ENCODE assay signal across 12 cellular contexts in the genomic region with DNA sequence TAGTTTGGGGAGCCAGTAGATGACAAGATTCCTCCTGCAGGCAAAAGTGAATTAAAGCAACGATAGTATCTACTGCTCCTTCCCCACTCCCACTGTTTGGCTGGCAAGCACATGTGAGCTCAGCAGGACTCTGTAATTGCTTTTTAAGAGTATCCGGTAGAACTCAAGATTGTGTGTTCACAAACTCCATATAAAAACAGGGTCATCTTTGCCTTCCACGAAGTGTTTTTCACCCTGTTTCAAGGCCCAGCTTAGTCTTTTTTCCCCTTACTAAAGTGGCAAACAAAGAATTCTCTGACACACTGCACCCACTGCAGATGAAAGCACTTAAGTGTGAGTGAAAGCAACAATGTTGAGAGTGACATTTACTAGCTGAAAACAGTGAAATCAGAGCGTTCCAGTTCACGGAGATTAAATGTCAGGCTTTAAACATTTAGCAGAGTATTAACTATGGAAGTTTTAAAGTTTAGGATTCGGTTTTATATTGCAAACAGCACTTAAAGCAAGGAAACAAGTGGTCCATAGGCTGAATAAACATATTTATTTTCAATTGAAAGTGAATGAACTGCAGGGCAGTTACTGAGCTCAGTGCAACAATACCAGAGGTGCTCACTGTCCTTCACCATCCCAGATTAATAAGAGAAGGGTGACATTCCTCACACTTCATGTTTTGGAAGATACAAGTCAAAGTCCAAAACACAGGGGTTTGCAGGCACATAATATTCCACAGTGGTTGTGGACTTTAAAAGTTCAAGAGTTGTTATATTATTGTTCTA.
A peak's percentile ranks its signal among the peaks of the same experiment; 100 is the strongest.
DNase-seq lines count a peak whose midpoint lies in the region; ATAC-seq and TF ChIP-seq lines count a peak whose summit lies in the region.
"Had no signal": no experiment of that assay in that cellular context is flagged by ENCODE, and none has a peak within 500 bp of the region (broad histone marks: within the 10 kb centered on the region; RNA-seq: fewer than 3 reads in every experiment).

No MANE protein-coding gene starts in this region.

- H3K9me3 ChIP-seq in upper lobe of left lung = no peaks in the 10 kb centered on the region

- DNase-seq in NCI-H2081 (lab: John Stamatoyannopoulos, UW) (peak; percentile 8 to 40), NCI-H2081 treated with DMSO at 0.1 percent for 48 hours (lab: John Stamatoyannopoulos, UW) (no peak), choroid plexus epithelial cell (ENCODE audit: low read depth) (peak; percentile 78), medulla oblongata (ENCODE audit: extremely low spot score) (peak; percentile 40), upper lobe of left lung (no peak), SHP77 treated with DMSO at 0.1 percent for 48 hours (lab: John Stamatoyannopoulos, UW) (no peak), NOMO-1 treated with dmso at 0.1 percent for 144 hours (lab: John Stamatoyannopoulos, UW; ENCODE audit: unreplicated experiment) (no peak), NCI-H2196 treated with DMSO at 0.1 percent for 48 hours (lab: John Stamatoyannopoulos, UW; ENCODE audit: unreplicated experiment) (no peak)
- DNase-seq: activated T-cell treated with anti-CD3 and anti-CD28 coated beads, Interleukin-2, amount 50 U/mL, for 1 hour; endodermal cell; Karpas-422; SHP77 had no signal

- H3K4me3 ChIP-seq in choroid plexus epithelial cell (ENCODE audit: low read depth, low read length) (no peak overlapping the region), upper lobe of left lung (no peak overlapping the region)

- TF ChIP-seq CTCF in choroid plexus epithelial cell (conservative IDR thresholded peaks at IDR 0.05; ENCODE audit: low read depth, low read length) = no peak
- TF ChIP-seq CTCF in upper lobe of left lung (IDR thresholded peaks at IDR 0.05) = no peak

- no peak for TF ChIP-seq EP300 in upper lobe of left lung (IDR thresholded peaks at IDR 0.05)

- no peak for TF ChIP-seq POLR2A in upper lobe of left lung (IDR thresholded peaks at IDR 0.05)

- no peaks in the 10 kb centered on the region for H3K36me3 ChIP-seq in upper lobe of left lung

- H3K27me3 ChIP-seq in upper lobe of left lung = no peaks in the 10 kb centered on the region

- peak in 1 of 2 donors; percentile 69 for ATAC-seq in upper lobe of left lung (ENCODE audit: low FRiP score in 2 of 2)

- 30 to 32% methylated on average over 6 of the region's 6 CpGs for WGBS in upper lobe of left lung, 2 donors

- H3K4me1 ChIP-seq in upper lobe of left lung = peaks cover 5 to 12% (median 9%) of the 10 kb centered on the region in 4 donors

- H3K27ac ChIP-seq in upper lobe of left lung = peak overlapping the region; percentile 2 to 55 (median 41)

Comparison
In these comparisons a context has a peak if more than half of its experiments do, and no peak if none do; other contexts are left out.
1. DNase-seq: peak in NCI-H2081 (2 of 2), choroid plexus epithelial cell (single experiment) and medulla oblongata (single experiment); none in NCI-H2081 treated with DMSO at 0.1 percent for 48 hours (single experiment), upper lobe of left lung (0 of 2), SHP77 treated with DMSO at 0.1 percent for 48 hours (single experiment), NOMO-1 treated with dmso at 0.1 percent for 144 hours (single experiment) and NCI-H2196 treated with DMSO at 0.1 percent for 48 hours (single experiment).